ENCODE assay signal across 1 cellular context in genomic region chr17:58756246-58757161, GRCh38.
TF ChIP-seq lines count a peak whose summit lies in the region.

No MANE protein-coding gene starts in this region.

TF ChIP-seq in HepG2, 621 proteins besides CTCF, POLR2A, EP300 and RAD21 (continued from another document):
- no peak for TF ChIP-seq ZNF574 (CRISPR knock-in tag; IDR thresholded peaks at IDR 0.05)
- TF ChIP-seq TBL1XR1 (IDR thresholded peaks at IDR 0.05; ENCODE audit: borderline replicate concordance, low read length, partially characterized antibody): no peak
TF ChIP-seq in HepG2: peak in this region for 12.
